In the genomic region with DNA sequence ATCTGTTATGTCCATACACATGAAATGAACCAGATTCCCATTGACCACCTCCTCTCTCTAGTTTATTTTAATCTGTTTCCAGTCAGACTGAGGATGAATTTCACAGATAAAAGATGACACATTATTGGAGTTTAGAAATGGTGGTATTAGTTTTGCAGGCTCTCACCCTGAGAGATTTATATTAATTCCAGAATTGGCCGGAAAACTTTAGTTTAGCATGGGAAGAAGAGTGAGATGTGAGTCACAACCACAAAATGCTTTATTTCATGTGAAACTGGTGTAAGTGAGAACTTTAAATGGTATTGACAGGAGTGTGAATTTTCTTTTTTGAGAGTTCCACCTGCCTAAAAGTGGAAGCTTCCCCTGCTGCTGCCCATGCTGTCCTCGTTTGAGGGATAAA, we compare ENCODE assay signal across 21 cellular contexts.
"Had no signal": no experiment of that assay in that cellular context is flagged by ENCODE, and none has a peak within 500 bp of the region (broad histone marks: within the 10 kb centered on the region; RNA-seq: fewer than 3 reads in every experiment).

No MANE protein-coding gene starts in this region.

- DNase-seq: activated CD4-positive, alpha-beta memory T cell treated with anti-CD3 and anti-CD28 coated beads, Interleukin-2, amount 10 ng/mL, durations not matched to agents 7 days and 5 days; activated CD4-positive, alpha-beta T cell treated with anti-CD3 and anti-CD28 coated beads for 36 hours; activated effector memory CD4-positive, alpha-beta T cell treated with anti-CD3 and anti-CD28 coated beads, Interleukin-2, amount 50 U/mL, for 16 hours; activated T-cell treated with anti-CD3 and anti-CD28 coated beads, Interleukin-2, amount 50 U/mL, for 4 hours; amniotic stem cell; cerebellar nuclear complex; dermis blood vessel endothelial cell; heart right ventricle; left cardiac atrium; naive B cell; retina; stimulated activated CD4-positive, alpha-beta T cell treated with anti-CD3 and anti-CD28 coated beads, Interleukin-2, amount 100 ng/mL, for 48 hours; stimulated activated naive B cell treated with anti-CD40 and anti-IgM and Interleukin-4, amounts not matched to agents 10 μg/mL and 1 μg/mL and 100 μg/mL, for 72 hours; substantia nigra; T-helper 17 cell; transverse colon had no signal

- H3K36me3 ChIP-seq: breast epithelium, gastroesophageal sphincter, heart right ventricle, neutrophil, transverse colon had no signal

- H3K27me3 ChIP-seq: breast epithelium, gastroesophageal sphincter, heart right ventricle, transverse colon had no signal

- H3K9me3 ChIP-seq: breast epithelium, gastroesophageal sphincter, neutrophil, transverse colon had no signal

- H3K4me1 ChIP-seq: breast epithelium, gastroesophageal sphincter, heart right ventricle, transverse colon had no signal

- ATAC-seq: activated CD4-positive, alpha-beta T cell treated with anti-CD3 and anti-CD28 coated beads for 36 hours; activated T-cell treated with anti-CD3 and anti-CD28 coated beads, Interleukin-2, amount 50 U/mL, for 4 hours; gastroesophageal sphincter; heart right ventricle; left cardiac atrium; stimulated activated naive B cell treated with anti-CD40 and anti-IgM and Interleukin-4, amounts not matched to agents 10 μg/mL and 1 μg/mL and 100 μg/mL, for 72 hours; T-helper 17 cell had no signal

- H3K4me3 ChIP-seq: breast epithelium, gastroesophageal sphincter, heart right ventricle, lung, transverse colon had no signal

- H3K27ac ChIP-seq: breast epithelium, epithelial cell of prostate, gastroesophageal sphincter, heart right ventricle, neutrophil, transverse colon had no signal
